ENCODE assay signal across 8 cellular contexts in genomic region chr9:87725356-87725899, GRCh38. TPM values are rescaled to one million over a fixed set of nuclear protein-coding genes. Genes with fewer than 3 reads are reported as not detected.
DNase-seq lines count a peak whose midpoint lies in the region; ATAC-seq and TF ChIP-seq lines count a peak whose summit lies in the region.

No MANE protein-coding gene starts in this region.

- peak; percentile 16 for ATAC-seq in Right ventricle myocardium inferior
- ATAC-seq in HG03095 (IDR thresholded peaks at IDR 0.05; ENCODE audit: unreplicated experiment): no peak
- no peak for ATAC-seq in GM21717 (IDR thresholded peaks at IDR 0.05; ENCODE audit: unreplicated experiment)
- ATAC-seq in GM19463 (IDR thresholded peaks at IDR 0.05; ENCODE audit: unreplicated experiment): no peak

- WGBS in tibial nerve, 2 donors: 2% methylated on average over 22 to 24 of the region's 25 CpGs

- H3K27ac ChIP-seq in tibial nerve: peak overlapping the region; percentile 88 to 96 (median 93)

- TF ChIP-seq POLR2A in tibial nerve (IDR thresholded peaks at IDR 0.05): no peak

- no peak for TF ChIP-seq EP300 in tibial nerve (IDR thresholded peaks at IDR 0.05)

- peaks cover 0 to 32% (median 0%) of the 10 kb centered on the region in 3 donors for H3K36me3 ChIP-seq in tibial nerve

- H3K9me3 ChIP-seq in tibial nerve: no peaks in the 10 kb centered on the region

- no peak for DNase-seq in Right ventricle myocardium inferior (ENCODE audit: missing footprints)
- DNase-seq in cardiac septum (ENCODE audit: low spot score): no peak
- peak; percentile 15 for DNase-seq in dermis blood vessel endothelial cell
- DNase-seq in medulla oblongata (ENCODE audit: extremely low spot score): peak; percentile 68
- peak in 1 of 2 donors; percentile 45 for DNase-seq in tibial nerve (ENCODE audit: low spot score in 2 of 2)

- H3K4me1 ChIP-seq in tibial nerve: peaks cover 0 to 45% (median 11%) of the 10 kb centered on the region in 4 donors

- H3K27me3 ChIP-seq in tibial nerve: no peaks in the 10 kb centered on the region

- no peak for TF ChIP-seq CTCF in tibial nerve (IDR thresholded peaks at IDR 0.05)

- intact Hi-C loops in Right ventricle myocardium inferior (cut with DNase I): loop anchor here (5.0 kb wide), 1 partner anchor 43 kb away; no protein-coding TSS in a partner anchor
- intact Hi-C loops in cardiac septum (cut with DNase I): no loop called here

- H3K4me3 ChIP-seq in tibial nerve: peak overlapping the region; percentile 55 to 84 (median 70)

RNA-seq across cellular contexts. Expression of gene CTSL, which starts 0.5 kb away (rescaled TPM):
- total RNA-seq in Right ventricle myocardium inferior (140 TPM), cardiac septum (116 TPM), dermis blood vessel endothelial cell (335 and 345 TPM in 2 replicates), tibial nerve (100 to 1,000 TPM in 2 of 4 donors, 10 to 100 TPM in 2; 77.7 to 181 (median 100) TPM)

Comparison
In these comparisons a context has a peak if more than half of its experiments do, and no peak if none do; other contexts are left out.
1. DNase-seq: peak in dermis blood vessel endothelial cell (single experiment) and medulla oblongata (single experiment); none in Right ventricle myocardium inferior (single experiment) and cardiac septum (single experiment).